7 cellular contexts compared by ENCODE assay signal in genomic region chr2:195834836-195835235, GRCh38.
"Had no signal": no experiment of that assay in that cellular context is flagged by ENCODE, and none has a peak within 500 bp of the region (broad histone marks: within the 10 kb centered on the region; RNA-seq: fewer than 3 reads in every experiment).

No MANE protein-coding gene starts in this region.

- FAIRE-seq: H1, H54, HepG2 had no signal

- ATAC-seq: GM23338, HepG2 had no signal

- DNase-seq: H9, HCEC 1CT, KG1 had no signal
